Comparison of ENCODE assay signal across 1 cellular context in genomic region chr6:125988280-125988679, GRCh38.
TF ChIP-seq lines count a peak whose summit lies in the region.

No MANE protein-coding gene starts in this region.

TF ChIP-seq in GM12878, 131 proteins besides CTCF, POLR2A, EP300 and RAD21:
- TF ChIP-seq SIX5 (IDR thresholded peaks at IDR 0.05; ENCODE audit: low read depth, low read length, severe bottlenecking) (no peak), IKZF1 (conservative IDR thresholded peaks at IDR 0.05) (no peak), SRF (IDR thresholded peaks at IDR 0.05; ENCODE audit: low read depth in 2 of 2, low read length in 2 of 2) (no peak), RFX5 (IDR thresholded peaks at IDR 0.05; ENCODE audit: low read depth, low read length) (no peak), HDAC6 (IDR thresholded peaks at IDR 0.05; ENCODE audit: unreplicated experiment) (no peak)
- TF ChIP-seq, protein P1, sequence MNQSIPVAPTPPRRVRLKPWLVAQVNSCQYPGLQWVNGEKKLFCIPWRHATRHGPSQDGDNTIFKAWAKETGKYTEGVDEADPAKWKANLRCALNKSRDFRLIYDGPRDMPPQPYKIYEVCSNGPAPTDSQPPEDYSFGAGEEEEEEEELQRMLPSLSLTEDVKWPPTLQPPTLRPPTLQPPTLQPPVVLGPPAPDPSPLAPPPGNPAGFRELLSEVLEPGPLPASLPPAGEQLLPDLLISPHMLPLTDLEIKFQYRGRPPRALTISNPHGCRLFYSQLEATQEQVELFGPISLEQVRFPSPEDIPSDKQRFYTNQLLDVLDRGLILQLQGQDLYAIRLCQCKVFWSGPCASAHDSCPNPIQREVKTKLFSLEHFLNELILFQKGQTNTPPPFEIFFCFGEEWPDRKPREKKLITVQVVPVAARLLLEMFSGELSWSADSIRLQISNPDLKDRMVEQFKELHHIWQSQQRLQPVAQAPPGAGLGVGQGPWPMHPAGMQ (IDR thresholded peaks at IDR 0.05; ENCODE audit: borderline replicate concordance) = no peak
- TF ChIP-seq, protein P2, sequence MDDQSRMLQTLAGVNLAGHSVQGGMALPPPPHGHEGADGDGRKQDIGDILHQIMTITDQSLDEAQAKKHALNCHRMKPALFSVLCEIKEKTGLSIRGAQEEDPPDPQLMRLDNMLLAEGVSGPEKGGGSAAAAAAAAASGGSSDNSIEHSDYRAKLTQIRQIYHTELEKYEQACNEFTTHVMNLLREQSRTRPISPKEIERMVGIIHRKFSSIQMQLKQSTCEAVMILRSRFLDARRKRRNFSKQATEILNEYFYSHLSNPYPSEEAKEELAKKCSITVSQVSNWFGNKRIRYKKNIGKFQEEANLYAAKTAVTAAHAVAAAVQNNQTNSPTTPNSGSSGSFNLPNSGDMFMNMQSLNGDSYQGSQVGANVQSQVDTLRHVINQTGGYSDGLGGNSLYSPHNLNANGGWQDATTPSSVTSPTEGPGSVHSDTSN (IDR thresholded peaks at IDR 0.05; ENCODE audit: insufficient replicate concordance, low read depth, low read length) = no peak
- TF ChIP-seq, protein P3, sequence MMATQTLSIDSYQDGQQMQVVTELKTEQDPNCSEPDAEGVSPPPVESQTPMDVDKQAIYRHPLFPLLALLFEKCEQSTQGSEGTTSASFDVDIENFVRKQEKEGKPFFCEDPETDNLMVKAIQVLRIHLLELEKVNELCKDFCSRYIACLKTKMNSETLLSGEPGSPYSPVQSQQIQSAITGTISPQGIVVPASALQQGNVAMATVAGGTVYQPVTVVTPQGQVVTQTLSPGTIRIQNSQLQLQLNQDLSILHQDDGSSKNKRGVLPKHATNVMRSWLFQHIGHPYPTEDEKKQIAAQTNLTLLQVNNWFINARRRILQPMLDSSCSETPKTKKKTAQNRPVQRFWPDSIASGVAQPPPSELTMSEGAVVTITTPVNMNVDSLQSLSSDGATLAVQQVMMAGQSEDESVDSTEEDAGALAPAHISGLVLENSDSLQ (IDR thresholded peaks at IDR 0.05) = no peak
- TF ChIP-seq, protein P4, sequence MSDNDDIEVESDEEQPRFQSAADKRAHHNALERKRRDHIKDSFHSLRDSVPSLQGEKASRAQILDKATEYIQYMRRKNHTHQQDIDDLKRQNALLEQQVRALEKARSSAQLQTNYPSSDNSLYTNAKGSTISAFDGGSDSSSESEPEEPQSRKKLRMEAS (IDR thresholded peaks at IDR 0.05; ENCODE audit: low read depth, low read length) = no peak
- TF ChIP-seq, protein P5, sequence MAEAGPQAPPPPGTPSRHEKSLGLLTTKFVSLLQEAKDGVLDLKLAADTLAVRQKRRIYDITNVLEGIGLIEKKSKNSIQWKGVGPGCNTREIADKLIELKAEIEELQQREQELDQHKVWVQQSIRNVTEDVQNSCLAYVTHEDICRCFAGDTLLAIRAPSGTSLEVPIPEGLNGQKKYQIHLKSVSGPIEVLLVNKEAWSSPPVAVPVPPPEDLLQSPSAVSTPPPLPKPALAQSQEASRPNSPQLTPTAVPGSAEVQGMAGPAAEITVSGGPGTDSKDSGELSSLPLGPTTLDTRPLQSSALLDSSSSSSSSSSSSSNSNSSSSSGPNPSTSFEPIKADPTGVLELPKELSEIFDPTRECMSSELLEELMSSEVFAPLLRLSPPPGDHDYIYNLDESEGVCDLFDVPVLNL (IDR thresholded peaks at IDR 0.05; ENCODE audit: low read depth, low read length) = no peak
